Comparison of ENCODE assay signal across 1 cellular context in the genomic region with DNA sequence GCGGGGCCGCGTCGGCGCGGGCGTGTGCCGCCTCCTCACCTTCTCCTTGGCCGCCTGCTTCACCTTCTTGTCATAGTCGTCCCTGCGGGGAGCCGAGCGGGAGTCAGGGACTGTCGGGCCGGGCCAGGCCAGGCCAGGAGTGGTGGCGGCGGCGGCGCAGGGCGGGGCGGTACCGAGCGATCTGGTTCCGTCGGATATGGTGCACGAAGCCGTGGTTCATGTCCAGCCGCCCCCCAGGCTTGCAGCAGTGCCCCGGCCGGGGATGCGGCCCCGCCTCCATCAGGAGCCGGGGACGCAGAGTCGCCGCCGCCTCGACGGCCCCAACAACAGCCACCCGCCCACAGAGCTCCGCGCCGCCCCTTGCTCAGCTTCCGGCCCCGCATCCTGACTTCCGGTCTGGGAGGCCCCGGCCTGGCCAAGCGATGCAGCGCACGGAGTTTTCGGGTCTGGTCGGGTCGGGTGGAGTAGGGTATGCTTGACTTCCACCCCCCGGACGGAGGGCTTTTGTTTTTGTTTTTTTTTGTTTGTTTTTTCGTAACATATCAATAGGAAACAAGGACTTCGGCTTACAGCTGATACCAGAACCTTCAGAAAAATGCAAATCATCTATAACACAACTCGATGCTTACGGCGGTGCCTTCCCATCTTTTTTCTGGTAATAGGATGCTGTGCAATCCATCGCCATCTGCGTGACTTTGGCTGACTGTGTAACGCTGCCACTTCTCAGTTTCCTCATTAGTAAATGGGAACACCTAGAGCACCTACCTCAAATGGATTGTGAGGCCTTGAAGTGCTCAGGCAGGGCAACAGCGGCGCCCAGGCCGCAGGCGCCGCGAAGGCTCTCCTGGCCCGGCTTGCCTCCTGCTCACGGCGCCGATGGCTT.
TF ChIP-seq lines count a peak whose summit lies in the region.

A gene with protein sequence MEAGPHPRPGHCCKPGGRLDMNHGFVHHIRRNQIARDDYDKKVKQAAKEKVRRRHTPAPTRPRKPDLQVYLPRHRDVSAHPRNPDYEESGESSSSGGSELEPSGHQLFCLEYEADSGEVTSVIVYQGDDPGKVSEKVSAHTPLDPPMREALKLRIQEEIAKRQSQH (minus strand): TSS at position 362 of the 883 bp plus-strand sequence. CDS start 82 bp downstream, at position 280.

TF ChIP-seq in K562, 482 proteins besides CTCF, POLR2A, EP300 and RAD21 (continued from another document and continues in another):
- TF ChIP-seq, protein P1, sequence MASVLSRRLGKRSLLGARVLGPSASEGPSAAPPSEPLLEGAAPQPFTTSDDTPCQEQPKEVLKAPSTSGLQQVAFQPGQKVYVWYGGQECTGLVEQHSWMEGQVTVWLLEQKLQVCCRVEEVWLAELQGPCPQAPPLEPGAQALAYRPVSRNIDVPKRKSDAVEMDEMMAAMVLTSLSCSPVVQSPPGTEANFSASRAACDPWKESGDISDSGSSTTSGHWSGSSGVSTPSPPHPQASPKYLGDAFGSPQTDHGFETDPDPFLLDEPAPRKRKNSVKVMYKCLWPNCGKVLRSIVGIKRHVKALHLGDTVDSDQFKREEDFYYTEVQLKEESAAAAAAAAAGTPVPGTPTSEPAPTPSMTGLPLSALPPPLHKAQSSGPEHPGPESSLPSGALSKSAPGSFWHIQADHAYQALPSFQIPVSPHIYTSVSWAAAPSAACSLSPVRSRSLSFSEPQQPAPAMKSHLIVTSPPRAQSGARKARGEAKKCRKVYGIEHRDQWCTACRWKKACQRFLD (CRISPR knock-in tag; IDR thresholded peaks at IDR 0.05) = peak; percentile 74; the same call in 1 of the 2 replicates
- no peak for TF ChIP-seq IRF2 (CRISPR knock-in tag; IDR thresholded peaks at IDR 0.05)
- no peak for TF ChIP-seq ZNF445 (CRISPR knock-in tag; IDR thresholded peaks at IDR 0.05; ENCODE audit: low read depth)
- no peak for TF ChIP-seq TCF7 (IDR thresholded peaks at IDR 0.05; ENCODE audit: borderline replicate concordance)
- TF ChIP-seq ZNF561 (CRISPR knock-in tag; conservative IDR thresholded peaks at IDR 0.05) = no peak
- TF ChIP-seq ZBTB17 (CRISPR knock-in tag; IDR thresholded peaks at IDR 0.05) = no peak
- no peak for TF ChIP-seq SPI1 (IDR thresholded peaks at IDR 0.05; ENCODE audit: borderline replicate concordance, low read depth, low read length)
- no peak for TF ChIP-seq MAFK (IDR thresholded peaks at IDR 0.05; ENCODE audit: low read length)
- no peak for TF ChIP-seq ZNF143 (CRISPR knock-in tag; IDR thresholded peaks at IDR 0.05)
- peak; percentile 89 for TF ChIP-seq ETV1 (tag; conservative IDR thresholded peaks at IDR 0.05; ENCODE audit: low read depth)
- TF ChIP-seq, protein P2, sequence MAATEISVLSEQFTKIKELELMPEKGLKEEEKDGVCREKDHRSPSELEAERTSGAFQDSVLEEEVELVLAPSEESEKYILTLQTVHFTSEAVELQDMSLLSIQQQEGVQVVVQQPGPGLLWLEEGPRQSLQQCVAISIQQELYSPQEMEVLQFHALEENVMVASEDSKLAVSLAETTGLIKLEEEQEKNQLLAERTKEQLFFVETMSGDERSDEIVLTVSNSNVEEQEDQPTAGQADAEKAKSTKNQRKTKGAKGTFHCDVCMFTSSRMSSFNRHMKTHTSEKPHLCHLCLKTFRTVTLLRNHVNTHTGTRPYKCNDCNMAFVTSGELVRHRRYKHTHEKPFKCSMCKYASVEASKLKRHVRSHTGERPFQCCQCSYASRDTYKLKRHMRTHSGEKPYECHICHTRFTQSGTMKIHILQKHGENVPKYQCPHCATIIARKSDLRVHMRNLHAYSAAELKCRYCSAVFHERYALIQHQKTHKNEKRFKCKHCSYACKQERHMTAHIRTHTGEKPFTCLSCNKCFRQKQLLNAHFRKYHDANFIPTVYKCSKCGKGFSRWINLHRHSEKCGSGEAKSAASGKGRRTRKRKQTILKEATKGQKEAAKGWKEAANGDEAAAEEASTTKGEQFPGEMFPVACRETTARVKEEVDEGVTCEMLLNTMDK (IDR thresholded peaks at IDR 0.05; ENCODE audit: borderline replicate concordance, insufficient read depth, low read depth, low read length, poor library complexity, severe bottlenecking) = no peak
- no peak for TF ChIP-seq ZNF707 (CRISPR knock-in tag; conservative IDR thresholded peaks at IDR 0.05)
- TF ChIP-seq CC2D1A (IDR thresholded peaks at IDR 0.05) = no peak
- TF ChIP-seq PHF8 (IDR thresholded peaks at IDR 0.05; ENCODE audit: borderline replicate concordance, low read length) = peak; percentile 73
- peak; percentile 47 to 71; a peak in 3 of 4 replicates for TF ChIP-seq NONO (IDR thresholded peaks at IDR 0.05; ENCODE audit: low read depth in 2 of 2, low read length in 1 of 2)
- TF ChIP-seq HMG20B (CRISPR knock-in tag; IDR thresholded peaks at IDR 0.05) = no peak
- no peak for TF ChIP-seq EWSR1 (IDR thresholded peaks at IDR 0.05; ENCODE audit: borderline replicate concordance, low read depth, partially characterized antibody)
- TF ChIP-seq SRSF9 (IDR thresholded peaks at IDR 0.05; ENCODE audit: borderline replicate concordance, low read depth, low read length) = no peak
- TF ChIP-seq, protein P3, sequence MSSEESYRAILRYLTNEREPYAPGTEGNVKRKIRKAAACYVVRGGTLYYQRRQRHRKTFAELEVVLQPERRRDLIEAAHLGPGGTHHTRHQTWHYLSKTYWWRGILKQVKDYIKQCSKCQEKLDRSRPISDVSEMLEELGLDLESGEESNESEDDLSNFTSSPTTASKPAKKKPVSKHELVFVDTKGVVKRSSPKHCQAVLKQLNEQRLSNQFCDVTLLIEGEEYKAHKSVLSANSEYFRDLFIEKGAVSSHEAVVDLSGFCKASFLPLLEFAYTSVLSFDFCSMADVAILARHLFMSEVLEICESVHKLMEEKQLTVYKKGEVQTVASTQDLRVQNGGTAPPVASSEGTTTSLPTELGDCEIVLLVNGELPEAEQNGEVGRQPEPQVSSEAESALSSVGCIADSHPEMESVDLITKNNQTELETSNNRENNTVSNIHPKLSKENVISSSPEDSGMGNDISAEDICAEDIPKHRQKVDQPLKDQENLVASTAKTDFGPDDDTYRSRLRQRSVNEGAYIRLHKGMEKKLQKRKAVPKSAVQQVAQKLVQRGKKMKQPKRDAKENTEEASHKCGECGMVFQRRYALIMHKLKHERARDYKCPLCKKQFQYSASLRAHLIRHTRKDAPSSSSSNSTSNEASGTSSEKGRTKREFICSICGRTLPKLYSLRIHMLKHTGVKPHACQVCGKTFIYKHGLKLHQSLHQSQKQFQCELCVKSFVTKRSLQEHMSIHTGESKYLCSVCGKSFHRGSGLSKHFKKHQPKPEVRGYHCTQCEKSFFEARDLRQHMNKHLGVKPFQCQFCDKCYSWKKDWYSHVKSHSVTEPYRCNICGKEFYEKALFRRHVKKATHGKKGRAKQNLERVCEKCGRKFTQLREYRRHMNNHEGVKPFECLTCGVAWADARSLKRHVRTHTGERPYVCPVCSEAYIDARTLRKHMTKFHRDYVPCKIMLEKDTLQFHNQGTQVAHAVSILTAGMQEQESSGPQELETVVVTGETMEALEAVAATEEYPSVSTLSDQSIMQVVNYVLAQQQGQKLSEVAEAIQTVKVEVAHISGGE (CRISPR knock-in tag; IDR thresholded peaks at IDR 0.05) = peak in 1 of 3 experiments; percentile 85; a peak in 3 of 6 replicates
- TF ChIP-seq SIX5 (IDR thresholded peaks at IDR 0.05; ENCODE audit: borderline replicate concordance in 1 of 2, insufficient read depth in 1 of 2, low read depth in 1 of 2, low read length in 2 of 2) = no peak
- no peak for TF ChIP-seq BCL6 (CRISPR knock-in tag; IDR thresholded peaks at IDR 0.05)
- peak; percentile 30 for TF ChIP-seq SAP30 (IDR thresholded peaks at IDR 0.05; ENCODE audit: borderline replicate concordance, insufficient read depth, low read depth, low read length, poor library complexity, severe bottlenecking)
- no peak for TF ChIP-seq ZNF695 (CRISPR knock-in tag; IDR thresholded peaks at IDR 0.05)
- no peak for TF ChIP-seq POLR3A (IDR thresholded peaks at IDR 0.05; ENCODE audit: borderline replicate concordance, extremely low read depth, insufficient read depth, insufficient read length)
- TF ChIP-seq L3MBTL2 (IDR thresholded peaks at IDR 0.05) = peak; percentile 89
- TF ChIP-seq, protein P4, sequence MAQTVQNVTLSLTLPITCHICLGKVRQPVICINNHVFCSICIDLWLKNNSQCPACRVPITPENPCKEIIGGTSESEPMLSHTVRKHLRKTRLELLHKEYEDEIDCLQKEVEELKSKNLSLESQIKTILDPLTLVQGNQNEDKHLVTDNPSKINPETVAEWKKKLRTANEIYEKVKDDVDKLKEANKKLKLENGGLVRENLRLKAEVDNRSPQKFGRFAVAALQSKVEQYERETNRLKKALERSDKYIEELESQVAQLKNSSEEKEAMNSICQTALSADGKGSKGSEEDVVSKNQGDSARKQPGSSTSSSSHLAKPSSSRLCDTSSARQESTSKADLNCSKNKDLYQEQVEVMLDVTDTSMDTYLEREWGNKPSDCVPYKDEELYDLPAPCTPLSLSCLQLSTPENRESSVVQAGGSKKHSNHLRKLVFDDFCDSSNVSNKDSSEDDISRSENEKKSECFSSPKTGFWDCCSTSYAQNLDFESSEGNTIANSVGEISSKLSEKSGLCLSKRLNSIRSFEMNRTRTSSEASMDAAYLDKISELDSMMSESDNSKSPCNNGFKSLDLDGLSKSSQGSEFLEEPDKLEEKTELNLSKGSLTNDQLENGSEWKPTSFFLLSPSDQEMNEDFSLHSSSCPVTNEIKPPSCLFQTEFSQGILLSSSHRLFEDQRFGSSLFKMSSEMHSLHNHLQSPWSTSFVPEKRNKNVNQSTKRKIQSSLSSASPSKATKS (CRISPR knock-in tag; IDR thresholded peaks at IDR 0.05) = no peak
- peak; percentile 85 for TF ChIP-seq HMGN3 (IDR thresholded peaks at IDR 0.05; ENCODE audit: borderline replicate concordance, extremely low read depth, insufficient read length, low read depth, low read length)
- no peak for TF ChIP-seq CBX2 (IDR thresholded peaks at IDR 0.05; ENCODE audit: insufficient read depth, low read length, poor library complexity, severe bottlenecking)
- no peak for TF ChIP-seq ZNF217 (CRISPR knock-in tag; IDR thresholded peaks at IDR 0.05)
- peak; percentile 64; the same call in 1 of the 2 replicates for TF ChIP-seq MBD2 (IDR thresholded peaks at IDR 0.05; ENCODE audit: borderline replicate concordance, low read depth)
- TF ChIP-seq ZNF717 (CRISPR knock-in tag; IDR thresholded peaks at IDR 0.05) = no peak
- 0 out of 2 replicates have a peak, but pooled peaks have one; percentile 48 for TF ChIP-seq ZSCAN29 (IDR thresholded peaks at IDR 0.05)
- TF ChIP-seq PTBP1 (IDR thresholded peaks at IDR 0.05; ENCODE audit: low read depth, low read length) = no peak
- no peak for TF ChIP-seq BDP1 (IDR thresholded peaks at IDR 0.05; ENCODE audit: insufficient read depth, insufficient read length)
- peak; percentile 82 for TF ChIP-seq ETV5 (CRISPR knock-in tag; IDR thresholded peaks at IDR 0.05; ENCODE audit: low read depth)
- peak; percentile 67 to 88 for TF ChIP-seq MAZ (CRISPR knock-in tag; conservative IDR thresholded peaks at IDR 0.05 in 1 of 2, IDR thresholded peaks at IDR 0.05 in 1 of 2)
- TF ChIP-seq, protein P5, sequence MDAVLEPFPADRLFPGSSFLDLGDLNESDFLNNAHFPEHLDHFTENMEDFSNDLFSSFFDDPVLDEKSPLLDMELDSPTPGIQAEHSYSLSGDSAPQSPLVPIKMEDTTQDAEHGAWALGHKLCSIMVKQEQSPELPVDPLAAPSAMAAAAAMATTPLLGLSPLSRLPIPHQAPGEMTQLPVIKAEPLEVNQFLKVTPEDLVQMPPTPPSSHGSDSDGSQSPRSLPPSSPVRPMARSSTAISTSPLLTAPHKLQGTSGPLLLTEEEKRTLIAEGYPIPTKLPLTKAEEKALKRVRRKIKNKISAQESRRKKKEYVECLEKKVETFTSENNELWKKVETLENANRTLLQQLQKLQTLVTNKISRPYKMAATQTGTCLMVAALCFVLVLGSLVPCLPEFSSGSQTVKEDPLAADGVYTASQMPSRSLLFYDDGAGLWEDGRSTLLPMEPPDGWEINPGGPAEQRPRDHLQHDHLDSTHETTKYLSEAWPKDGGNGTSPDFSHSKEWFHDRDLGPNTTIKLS (IDR thresholded peaks at IDR 0.05; ENCODE audit: borderline replicate concordance, low read depth) = peak; percentile 20; the same call in 1 of the 2 replicates
- no peak for TF ChIP-seq XRCC4 (IDR thresholded peaks at IDR 0.05; ENCODE audit: extremely low read depth, insufficient read depth, insufficient read length)
- TF ChIP-seq CSDE1 (IDR thresholded peaks at IDR 0.05) = no peak
- TF ChIP-seq, protein P6, sequence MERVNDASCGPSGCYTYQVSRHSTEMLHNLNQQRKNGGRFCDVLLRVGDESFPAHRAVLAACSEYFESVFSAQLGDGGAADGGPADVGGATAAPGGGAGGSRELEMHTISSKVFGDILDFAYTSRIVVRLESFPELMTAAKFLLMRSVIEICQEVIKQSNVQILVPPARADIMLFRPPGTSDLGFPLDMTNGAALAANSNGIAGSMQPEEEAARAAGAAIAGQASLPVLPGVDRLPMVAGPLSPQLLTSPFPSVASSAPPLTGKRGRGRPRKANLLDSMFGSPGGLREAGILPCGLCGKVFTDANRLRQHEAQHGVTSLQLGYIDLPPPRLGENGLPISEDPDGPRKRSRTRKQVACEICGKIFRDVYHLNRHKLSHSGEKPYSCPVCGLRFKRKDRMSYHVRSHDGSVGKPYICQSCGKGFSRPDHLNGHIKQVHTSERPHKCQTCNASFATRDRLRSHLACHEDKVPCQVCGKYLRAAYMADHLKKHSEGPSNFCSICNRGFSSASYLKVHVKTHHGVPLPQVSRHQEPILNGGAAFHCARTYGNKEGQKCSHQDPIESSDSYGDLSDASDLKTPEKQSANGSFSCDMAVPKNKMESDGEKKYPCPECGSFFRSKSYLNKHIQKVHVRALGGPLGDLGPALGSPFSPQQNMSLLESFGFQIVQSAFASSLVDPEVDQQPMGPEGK (CRISPR knock-in tag; IDR thresholded peaks at IDR 0.05; ENCODE audit: borderline replicate concordance) = no peak
- TF ChIP-seq, protein P7, sequence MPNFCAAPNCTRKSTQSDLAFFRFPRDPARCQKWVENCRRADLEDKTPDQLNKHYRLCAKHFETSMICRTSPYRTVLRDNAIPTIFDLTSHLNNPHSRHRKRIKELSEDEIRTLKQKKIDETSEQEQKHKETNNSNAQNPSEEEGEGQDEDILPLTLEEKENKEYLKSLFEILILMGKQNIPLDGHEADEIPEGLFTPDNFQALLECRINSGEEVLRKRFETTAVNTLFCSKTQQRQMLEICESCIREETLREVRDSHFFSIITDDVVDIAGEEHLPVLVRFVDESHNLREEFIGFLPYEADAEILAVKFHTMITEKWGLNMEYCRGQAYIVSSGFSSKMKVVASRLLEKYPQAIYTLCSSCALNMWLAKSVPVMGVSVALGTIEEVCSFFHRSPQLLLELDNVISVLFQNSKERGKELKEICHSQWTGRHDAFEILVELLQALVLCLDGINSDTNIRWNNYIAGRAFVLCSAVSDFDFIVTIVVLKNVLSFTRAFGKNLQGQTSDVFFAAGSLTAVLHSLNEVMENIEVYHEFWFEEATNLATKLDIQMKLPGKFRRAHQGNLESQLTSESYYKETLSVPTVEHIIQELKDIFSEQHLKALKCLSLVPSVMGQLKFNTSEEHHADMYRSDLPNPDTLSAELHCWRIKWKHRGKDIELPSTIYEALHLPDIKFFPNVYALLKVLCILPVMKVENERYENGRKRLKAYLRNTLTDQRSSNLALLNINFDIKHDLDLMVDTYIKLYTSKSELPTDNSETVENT (CRISPR knock-in tag; IDR thresholded peaks at IDR 0.05) = 0 out of 2 replicates have a peak, but pooled peaks have one; percentile 19
- no peak for TF ChIP-seq ZNF507 (tag; conservative IDR thresholded peaks at IDR 0.05)
- no peak for TF ChIP-seq ARHGAP35 (IDR thresholded peaks at IDR 0.05; ENCODE audit: partially characterized antibody)
- 0 out of 2 replicates have a peak, but pooled peaks have one; percentile 27 for TF ChIP-seq ZNF175 (CRISPR knock-in tag; IDR thresholded peaks at IDR 0.05; ENCODE audit: low read depth)
